ENCODE assay signal across 5 cellular contexts in the genomic region with DNA sequence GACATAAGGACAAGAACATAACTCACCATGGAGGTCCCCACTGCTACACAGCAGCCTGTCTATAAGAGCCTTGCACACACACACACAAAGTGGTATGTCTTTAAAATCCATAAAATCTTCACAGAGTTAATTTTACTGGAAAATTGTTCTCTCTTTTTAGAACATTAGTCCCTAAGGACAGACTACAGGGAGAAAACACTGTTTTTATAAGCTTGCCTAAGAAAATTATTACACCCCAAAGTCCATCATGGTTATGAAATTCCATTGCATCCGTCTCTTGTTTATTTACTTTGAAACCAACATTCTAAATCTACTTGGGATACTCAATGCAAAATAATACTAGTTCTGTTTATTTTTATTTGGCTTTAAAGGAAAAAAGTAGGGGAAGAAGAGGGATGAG.
"Had no signal": no experiment of that assay in that cellular context is flagged by ENCODE, and none has a peak within 500 bp of the region (broad histone marks: within the 10 kb centered on the region; RNA-seq: fewer than 3 reads in every experiment).

No MANE protein-coding gene starts in this region.

- H3K27ac ChIP-seq: HL-60 had no signal

- ATAC-seq: GM23338, HepG2 had no signal

- DNase-seq: H9, HCEC 1CT had no signal

- H3K4me2 ChIP-seq: GM23338 had no signal

- H3K4me3 ChIP-seq: GM23338 had no signal

- H2AFZ ChIP-seq: GM23338 had no signal
